1 cellular context compared by ENCODE assay signal in genomic region chr14:61553730-61554641, GRCh38.
TF ChIP-seq lines count a peak whose summit lies in the region.

No MANE protein-coding gene starts in this region.

TF ChIP-seq in HepG2, 621 proteins besides CTCF, POLR2A, EP300 and RAD21 (continued from another document and continues in another):
- TF ChIP-seq GPN1 (CRISPR knock-in tag; IDR thresholded peaks at IDR 0.05; ENCODE audit: borderline replicate concordance) (no peak), MAZ (IDR thresholded peaks at IDR 0.05; ENCODE audit: borderline replicate concordance, low read depth, low read length) (peak; percentile 64; the same call in 1 of the 2 replicates), MAZ (CRISPR knock-in tag; IDR thresholded peaks at IDR 0.05; ENCODE audit: low read depth) (no peak; the same call in 1 of the 2 replicates), ZNF773 (CRISPR knock-in tag; IDR thresholded peaks at IDR 0.05; ENCODE audit: borderline replicate concordance) (no peak), SUZ12 (IDR thresholded peaks at IDR 0.05; ENCODE audit: low read depth, low read length) (no peak), CCDC6 (CRISPR knock-in tag; IDR thresholded peaks at IDR 0.05) (0 out of 2 replicates have a peak, but pooled peaks have one; percentile 44), DRAP1 (CRISPR knock-in tag; IDR thresholded peaks at IDR 0.05) (peak; percentile 25; the same call in 1 of the 2 replicates), ZNF160 (CRISPR knock-in tag; IDR thresholded peaks at IDR 0.05) (no peak), RXRB (CRISPR knock-in tag; IDR thresholded peaks at IDR 0.05; ENCODE audit: borderline replicate concordance) (peak; percentile 99), ZFP36L1 (CRISPR knock-in tag; IDR thresholded peaks at IDR 0.05) (no peak), SIN3B (IDR thresholded peaks at IDR 0.05; ENCODE audit: low read length) (no peak), BHLHE40 (IDR thresholded peaks at IDR 0.05; ENCODE audit: low read length) (0 out of 2 replicates have a peak, but pooled peaks have one; percentile 9), MTA3 (CRISPR knock-in tag; IDR thresholded peaks at IDR 0.05) (no peak), ATF6 (CRISPR knock-in tag; conservative IDR thresholded peaks at IDR 0.05) (no peak), ZNF333 (CRISPR knock-in tag; IDR thresholded peaks at IDR 0.05; ENCODE audit: borderline replicate concordance) (no peak), HMGA1 (CRISPR knock-in tag; conservative IDR thresholded peaks at IDR 0.05) (no peak), ZNF512B (CRISPR knock-in tag; IDR thresholded peaks at IDR 0.05; ENCODE audit: borderline replicate concordance) (no peak), ZNF484 (CRISPR knock-in tag; IDR thresholded peaks at IDR 0.05; ENCODE audit: borderline replicate concordance, low read depth) (no peak), ZNF543 (CRISPR knock-in tag; IDR thresholded peaks at IDR 0.05) (no peak), HES4 (CRISPR knock-in tag; IDR thresholded peaks at IDR 0.05; ENCODE audit: borderline replicate concordance) (no peak), DDIT3 (CRISPR knock-in tag; IDR thresholded peaks at IDR 0.05) (no peak), HMG20B (CRISPR knock-in tag; conservative IDR thresholded peaks at IDR 0.05) (peak; percentile 88), SOX6 (IDR thresholded peaks at IDR 0.05) (no peak), SOX6 (CRISPR knock-in tag; IDR thresholded peaks at IDR 0.05) (peak; percentile 97), TCF7 (IDR thresholded peaks at IDR 0.05; ENCODE audit: low read depth) (peak; percentile 73), ZSCAN9 (CRISPR knock-in tag; IDR thresholded peaks at IDR 0.05; ENCODE audit: borderline replicate concordance) (peak; percentile 88), ZKSCAN5 (CRISPR knock-in tag; IDR thresholded peaks at IDR 0.05) (no peak), HIVEP1 (CRISPR knock-in tag; IDR thresholded peaks at IDR 0.05) (no peak), ZKSCAN1 (IDR thresholded peaks at IDR 0.05; ENCODE audit: low read length) (no peak), SPEN (CRISPR knock-in tag; IDR thresholded peaks at IDR 0.05; ENCODE audit: low read depth) (no peak; the same call in 1 of the 2 replicates), ZNF264 (CRISPR knock-in tag; IDR thresholded peaks at IDR 0.05) (peak; percentile 78; the same call in 1 of the 2 replicates), ZC3H4 (CRISPR knock-in tag; IDR thresholded peaks at IDR 0.05; ENCODE audit: borderline replicate concordance) (no peak), STAG1 (CRISPR knock-in tag; IDR thresholded peaks at IDR 0.05) (peak; percentile 43), TBP (CRISPR knock-in tag; IDR thresholded peaks at IDR 0.05) (no peak), ZBTB20 (CRISPR knock-in tag; IDR thresholded peaks at IDR 0.05; ENCODE audit: borderline replicate concordance, low read depth) (peak; percentile 73; the same call in 1 of the 2 replicates), PRMT3 (CRISPR knock-in tag; IDR thresholded peaks at IDR 0.05; ENCODE audit: borderline replicate concordance, low read depth) (no peak), ZNF260 (CRISPR knock-in tag; IDR thresholded peaks at IDR 0.05; ENCODE audit: borderline replicate concordance, low read depth) (no peak), JUND (CRISPR knock-in tag; IDR thresholded peaks at IDR 0.05) (peak; percentile 91), MAF1 (CRISPR knock-in tag; IDR thresholded peaks at IDR 0.05; ENCODE audit: borderline replicate concordance) (no peak), NCOA1 (CRISPR knock-in tag; IDR thresholded peaks at IDR 0.05) (peak; percentile 86; the same call in 1 of the 2 replicates), SKI (IDR thresholded peaks at IDR 0.05; ENCODE audit: partially characterized antibody) (peak; percentile 99), MYC (CRISPR knock-in tag; IDR thresholded peaks at IDR 0.05; ENCODE audit: borderline replicate concordance) (peak; percentile 21; the same call in 1 of the 2 replicates), ATRX (CRISPR knock-in tag; IDR thresholded peaks at IDR 0.05; ENCODE audit: borderline replicate concordance) (no peak), ZMAT3 (CRISPR knock-in tag; conservative IDR thresholded peaks at IDR 0.05) (no peak), ZNF451 (CRISPR knock-in tag; IDR thresholded peaks at IDR 0.05) (no peak), ZBTB43 (CRISPR knock-in tag; conservative IDR thresholded peaks at IDR 0.05) (peak; percentile 64; the same call in 1 of the 2 replicates), ZNF547 (CRISPR knock-in tag; IDR thresholded peaks at IDR 0.05) (no peak), GABPB1 (CRISPR knock-in tag; IDR thresholded peaks at IDR 0.05) (peak; percentile 40), ZNF710 (CRISPR knock-in tag; IDR thresholded peaks at IDR 0.05; ENCODE audit: borderline replicate concordance) (peak; percentile 75; the same call in 1 of the 2 replicates), ZBTB46 (CRISPR knock-in tag; IDR thresholded peaks at IDR 0.05; ENCODE audit: borderline replicate concordance) (no peak), ZNF343 (CRISPR knock-in tag; IDR thresholded peaks at IDR 0.05) (no peak), ARID2 (CRISPR knock-in tag; IDR thresholded peaks at IDR 0.05; ENCODE audit: borderline replicate concordance) (peak; percentile 91; the same call in 1 of the 2 replicates), ZNF263 (CRISPR knock-in tag; IDR thresholded peaks at IDR 0.05) (no peak), PBX2 (CRISPR knock-in tag; IDR thresholded peaks at IDR 0.05) (peak; percentile 35; the same call in 1 of the 2 replicates), TGIF2 (CRISPR knock-in tag; IDR thresholded peaks at IDR 0.05) (no peak), POLR2G (IDR thresholded peaks at IDR 0.05; ENCODE audit: low read depth, low read length) (peak; percentile 65), ELF1 (CRISPR knock-in tag; IDR thresholded peaks at IDR 0.05) (0 out of 2 replicates have a peak, but pooled peaks have one; percentile 41), ELF3 (CRISPR knock-in tag; IDR thresholded peaks at IDR 0.05) (peak; percentile 87), FOXP1 (IDR thresholded peaks at IDR 0.05) (peak; percentile 40; the same call in 1 of the 2 replicates), FOXP1 (CRISPR knock-in tag; IDR thresholded peaks at IDR 0.05) (peak; percentile 81), ZNF230 (CRISPR knock-in tag; IDR thresholded peaks at IDR 0.05) (no peak), CBX5 (CRISPR knock-in tag; IDR thresholded peaks at IDR 0.05; ENCODE audit: borderline replicate concordance) (peak; percentile 94; the same call in 1 of the 2 replicates), CEBPB (IDR thresholded peaks at IDR 0.05; ENCODE audit: borderline replicate concordance, low read depth, low read length) (peak; percentile 98), SP5 (CRISPR knock-in tag; IDR thresholded peaks at IDR 0.05; ENCODE audit: borderline replicate concordance, low read depth) (peak; percentile 92), ZNF205 (CRISPR knock-in tag; IDR thresholded peaks at IDR 0.05) (0 out of 2 replicates have a peak, but pooled peaks have one; percentile 65), ZBTB44 (CRISPR knock-in tag; IDR thresholded peaks at IDR 0.05) (no peak), PCBP2 (optimal IDR thresholded peaks at IDR 0.05; ENCODE audit: low read depth, low read length, poor library complexity, severe bottlenecking) (no peak)
